In genomic region chr19:52206481-52206880, GRCh38 we compare ENCODE assay signal across 25 cellular contexts.
"Had no signal": no experiment of that assay in that cellular context is flagged by ENCODE, and none has a peak within 500 bp of the region (broad histone marks: within the 10 kb centered on the region; RNA-seq: fewer than 3 reads in every experiment).

No MANE protein-coding gene starts in this region.

- H3K4me1 Mint-ChIP-seq: endodermal cell, neural progenitor cell had no signal

- ATAC-seq: foreskin keratinocyte; left lobe of liver; natural killer cell treated with Interleukin-12 subunit alpha and Interleukin-12 subunit beta and Interleukin-15 and Interleukin-18, amount 100 ng/mL, for 72 hours had no signal

- H3K4me1 ChIP-seq: foreskin keratinocyte, neural progenitor cell, thyroid gland had no signal

- H3K36me3 ChIP-seq: neural progenitor cell, ovary had no signal

- H3K9me3 Mint-ChIP-seq: dendritic cell treated with granulocyte-macrophage colony-stimulating factor and Interleukin-4, amounts not matched to agents 40 ng/mL and 50 ng/mL, for 4 days; endodermal cell; natural killer cell treated with Interleukin-12 subunit alpha and Interleukin-12 subunit beta and Interleukin-15 and Interleukin-18, amount 100 ng/mL, for 72 hours; neural progenitor cell; type B pancreatic cell had no signal

- H3K27ac Mint-ChIP-seq: dendritic cell treated with granulocyte-macrophage colony-stimulating factor and Interleukin-4, amounts not matched to agents 40 ng/mL and 50 ng/mL, for 4 days; endodermal cell; natural killer cell treated with Interleukin-12 subunit alpha and Interleukin-12 subunit beta and Interleukin-15 and Interleukin-18, amount 100 ng/mL, for 72 hours; neural progenitor cell; progenitor cell of endocrine pancreas; type B pancreatic cell had no signal

- H3K27me3 Mint-ChIP-seq: dendritic cell treated with granulocyte-macrophage colony-stimulating factor and Interleukin-4, amounts not matched to agents 40 ng/mL and 50 ng/mL, for 4 days; natural killer cell treated with Interleukin-12 subunit alpha and Interleukin-12 subunit beta and Interleukin-15 and Interleukin-18, amount 100 ng/mL, for 72 hours; progenitor cell of endocrine pancreas; type B pancreatic cell had no signal

- H3K4me3 Mint-ChIP-seq: dendritic cell treated with granulocyte-macrophage colony-stimulating factor and Interleukin-4, amounts not matched to agents 40 ng/mL and 50 ng/mL, for 4 days; endodermal cell; natural killer cell treated with Interleukin-12 subunit alpha and Interleukin-12 subunit beta and Interleukin-15 and Interleukin-18, amount 100 ng/mL, for 72 hours; neural progenitor cell; type B pancreatic cell had no signal

- H3K4me3 ChIP-seq: lung, neural progenitor cell, ovary, sigmoid colon, skin epidermis, suprapubic skin, thyroid gland had no signal

- H3K9me3 ChIP-seq: ovary, sigmoid colon, suprapubic skin, thyroid gland had no signal

- H3K27me3 ChIP-seq: foreskin keratinocyte, neural progenitor cell, ovary, sigmoid colon, suprapubic skin, thyroid gland had no signal

- DNase-seq: cerebellar nuclear complex; endodermal cell; erythroblast; foreskin keratinocyte; head of caudate nucleus; hypothalamus; kidney glomerular epithelial cell; mesenchymal stem cell; midbrain; nucleus accumbens; ovary; sigmoid colon; stimulated activated CD4-positive, alpha-beta T cell treated with anti-CD3 and anti-CD28 coated beads, Interleukin-2, amount 100 ng/mL, for 24 hours; stimulated activated CD4-positive, alpha-beta T cell treated with anti-CD3 and anti-CD28 coated beads, Interleukin-4, amount 100 ng/mL, for 4 hours; stimulated activated naive CD4-positive, alpha-beta T cell treated with Interleukin-2 at 50 U/mL for 16 hours; thyroid gland had no signal

- H3K27ac ChIP-seq: foreskin keratinocyte, neural progenitor cell, ovary, sigmoid colon, suprapubic skin, thyroid gland had no signal
